8 cellular contexts compared by ENCODE assay signal in the genomic region with DNA sequence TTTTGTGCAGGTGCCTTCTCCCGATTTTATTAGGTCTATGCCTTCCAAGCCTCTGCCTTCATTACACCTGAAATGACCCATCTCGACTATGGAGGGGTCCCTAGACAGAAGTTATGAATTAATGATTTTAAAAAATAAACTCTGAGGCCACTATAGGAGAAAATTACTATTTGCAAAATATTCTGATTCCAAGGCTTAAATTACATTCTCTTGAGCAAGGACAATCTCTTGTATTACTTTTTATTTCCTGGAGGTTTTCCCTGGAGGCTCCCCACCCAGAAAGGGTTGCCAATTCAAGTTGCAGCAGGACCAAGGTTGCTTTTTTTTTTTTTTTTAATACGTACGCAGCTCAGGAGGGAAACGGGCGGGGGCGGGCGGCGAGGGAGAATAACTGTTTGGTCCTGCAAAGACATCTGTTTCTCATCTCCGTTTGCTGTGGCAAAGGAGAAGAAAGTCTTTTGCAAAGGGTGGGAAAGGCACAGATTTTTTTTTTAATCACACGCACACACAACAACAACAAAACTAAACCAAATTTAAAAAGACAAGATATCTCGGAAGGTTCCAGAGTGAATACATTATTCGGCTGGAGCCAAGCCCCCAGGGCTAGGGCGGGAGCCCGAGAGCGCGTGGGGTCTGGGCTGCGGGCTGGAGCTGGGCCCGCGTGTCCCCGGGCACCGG. TPM values are rescaled to one million over a fixed set of nuclear protein-coding genes. Genes with fewer than 3 reads are reported as not detected.
DNase-seq lines count a peak whose midpoint lies in the region; ATAC-seq lines count a peak whose summit lies in the region.

No MANE protein-coding gene starts in this region.

- in situ Hi-C loops in G401 (cut with HindIII; ENCODE audit: low sequenced_read_pairs) (no loop called here), SK-MEL-5 (cut with HindIII; ENCODE audit: low pct_unique_long_range_greater_than_20kb, low sequenced_read_pairs) (no loop called here)

- ATAC-seq in HG02678 (IDR thresholded peaks at IDR 0.05; ENCODE audit: unreplicated experiment) (no peak), GM21423 (IDR thresholded peaks at IDR 0.05; ENCODE audit: unreplicated experiment) (no peak)

- DNase-seq in G401 (ENCODE audit: low spot score) (peak; percentile 27), SK-MEL-5 (ENCODE audit: low read depth, low spot score) (peak; percentile 19), fibroblast of the conjunctiva (ENCODE audit: low read depth) (peak; percentile 37), retina (peak; percentile 63), NCI-H2081 treated with DMSO at 0.1 percent for 48 hours (lab: John Stamatoyannopoulos, UW) (no peak)
- DNase-seq in stimulated activated CD4-positive, alpha-beta T cell treated with anti-CD3 and anti-CD28 coated beads, Interleukin-1b, Interleukin-23, amount 100 ng/mL, for 48 hours = no peak

RNA-seq across cellular contexts. Expression of gene SERTAD4, which starts 0.6 kb away (rescaled TPM):
- 7.3 and 14.2 TPM in 2 replicates for total RNA-seq in G401 (2014; rRNA removed; shearing (Covaris generic))
- 2.5 and 2.7 TPM in 2 replicates for total RNA-seq in SK-MEL-5 (2014; rRNA removed; shearing (Covaris generic))
- polyA plus RNA-seq in SK-MEL-5 (2015; cell fraction: cytosol; rRNA removed) = 3.0 and 4.6 TPM in 2 replicates
- polyA plus RNA-seq in SK-MEL-5 (2015; cell fraction: nucleus; rRNA removed) = 4.1 and 6.3 TPM in 2 replicates

Comparison
In these comparisons a context has a peak if more than half of its experiments do, and no peak if none do; other contexts are left out.
1. DNase-seq: peak in G401 (single experiment), SK-MEL-5 (single experiment), fibroblast of the conjunctiva (single experiment) and retina (single experiment); none in stimulated activated CD4-positive, alpha-beta T cell treated with anti-CD3 and anti-CD28 coated beads, Interleukin-1b, Interleukin-23, amount 100 ng/mL, for 48 hours (single experiment) and NCI-H2081 treated with DMSO at 0.1 percent for 48 hours (single experiment).